8 cellular contexts compared by ENCODE assay signal in the genomic region with DNA sequence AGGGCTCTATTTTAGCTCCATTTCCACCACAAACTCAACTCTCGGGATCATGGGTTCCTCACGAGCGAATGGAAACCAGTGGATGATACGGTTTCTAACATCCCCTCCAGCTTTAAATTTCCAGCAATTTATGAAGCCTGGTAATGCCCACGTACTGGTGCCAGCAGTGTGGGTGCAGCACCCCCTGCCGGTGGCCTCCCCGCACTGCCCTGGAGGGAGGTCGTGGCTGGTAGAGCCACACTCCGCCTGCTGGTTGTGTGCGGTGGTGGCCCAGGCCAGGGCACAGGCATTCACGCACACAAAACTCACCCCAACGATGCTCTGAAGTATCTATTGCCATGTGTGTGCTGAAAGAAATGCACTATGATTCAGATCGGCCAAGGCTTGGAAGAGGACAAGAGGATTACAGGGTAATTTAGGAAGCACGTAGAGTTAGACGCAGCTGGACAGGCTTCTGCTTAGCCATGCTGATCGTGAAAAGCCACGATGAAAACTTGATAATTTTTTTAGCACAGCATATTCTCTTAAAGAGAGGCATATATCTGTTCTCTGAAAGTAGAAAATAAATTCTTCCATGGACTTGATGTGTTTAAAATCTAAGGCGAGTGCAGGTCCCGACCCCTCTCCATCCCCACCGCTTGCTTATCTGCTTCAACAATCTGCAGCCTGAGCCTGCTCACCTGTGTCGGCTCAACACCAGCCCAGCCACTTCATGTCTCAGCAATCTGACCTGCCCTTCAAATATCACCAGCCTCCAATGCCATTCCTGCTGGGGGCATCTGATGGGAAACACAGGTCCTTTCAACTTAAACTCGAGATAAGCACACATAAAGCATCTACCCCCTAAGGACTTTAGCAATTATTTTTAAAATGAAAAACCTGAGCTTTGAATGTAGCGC. TPM values are rescaled to one million over a fixed set of nuclear protein-coding genes. Genes with fewer than 3 reads are reported as not detected.
DNase-seq lines count a peak whose midpoint lies in the region; ATAC-seq and TF ChIP-seq lines count a peak whose summit lies in the region.

No MANE protein-coding gene starts in this region.

- POLR2A ChIA-PET in activated CD4-positive, alpha-beta memory T cell treated with anti-CD3 and anti-CD28 coated beads, Interleukin-2, amount 10 ng/mL, durations not matched to agents 7 days and 5 days (lab: Charles Lee) = interaction anchor here (0.8 kb wide), 1 partner anchor 311 kb away, joined by 3 read pairs; no protein-coding TSS in a partner anchor

- no peak overlapping the region for H3K27ac Mint-ChIP-seq in activated CD4-positive, alpha-beta memory T cell treated with anti-CD3 and anti-CD28 coated beads, Interleukin-2, amount 10 ng/mL, durations not matched to agents 7 days and 5 days
- H3K27ac Mint-ChIP-seq in endothelial cell (ENCODE audit: unreplicated experiment) = no peak overlapping the region
- H3K27ac Mint-ChIP-seq in stimulated activated memory B cell treated with anti-CD40 and anti-IgM and Interleukin-4, amounts not matched to agents 10 μg/mL and 1 μg/mL and 100 μg/mL, for 72 hours = no peak overlapping the region

- peak; percentile 100 for TF ChIP-seq CTCF in endothelial cell (IDR thresholded peaks at IDR 0.05; ENCODE audit: unreplicated experiment)

- peak; percentile 100 for ATAC-seq in GM18498 (IDR thresholded peaks at IDR 0.05; ENCODE audit: unreplicated experiment)
- peak; percentile 98 for ATAC-seq in HG02571 (IDR thresholded peaks at IDR 0.05; ENCODE audit: unreplicated experiment)
- ATAC-seq in stimulated activated memory B cell treated with anti-CD40 and anti-IgM and Interleukin-4, amounts not matched to agents 10 μg/mL and 1 μg/mL and 100 μg/mL, for 72 hours = peak; percentile 83

- H3K36me3 Mint-ChIP-seq in activated CD4-positive, alpha-beta memory T cell treated with anti-CD3 and anti-CD28 coated beads, Interleukin-2, amount 10 ng/mL, durations not matched to agents 7 days and 5 days (ENCODE audit: low read depth) = no peaks in the 10 kb centered on the region
- H3K36me3 Mint-ChIP-seq in endothelial cell (ENCODE audit: low read depth, unreplicated experiment) = no peaks in the 10 kb centered on the region
- no peaks in the 10 kb centered on the region for H3K36me3 Mint-ChIP-seq in stimulated activated memory B cell treated with anti-CD40 and anti-IgM and Interleukin-4, amounts not matched to agents 10 μg/mL and 1 μg/mL and 100 μg/mL, for 72 hours

- H3K4me1 Mint-ChIP-seq in activated CD4-positive, alpha-beta memory T cell treated with anti-CD3 and anti-CD28 coated beads, Interleukin-2, amount 10 ng/mL, durations not matched to agents 7 days and 5 days = no peaks in the 10 kb centered on the region
- H3K4me1 Mint-ChIP-seq in endothelial cell (ENCODE audit: unreplicated experiment) = no peaks in the 10 kb centered on the region
- H3K4me1 Mint-ChIP-seq in stimulated activated memory B cell treated with anti-CD40 and anti-IgM and Interleukin-4, amounts not matched to agents 10 μg/mL and 1 μg/mL and 100 μg/mL, for 72 hours = no peaks in the 10 kb centered on the region

- peaks cover 16% of the 10 kb centered on the region for H3K27me3 Mint-ChIP-seq in activated CD4-positive, alpha-beta memory T cell treated with anti-CD3 and anti-CD28 coated beads, Interleukin-2, amount 10 ng/mL, durations not matched to agents 7 days and 5 days
- peaks cover 2% of the 10 kb centered on the region for H3K27me3 Mint-ChIP-seq in endothelial cell (ENCODE audit: unreplicated experiment)
- H3K27me3 Mint-ChIP-seq in stimulated activated memory B cell treated with anti-CD40 and anti-IgM and Interleukin-4, amounts not matched to agents 10 μg/mL and 1 μg/mL and 100 μg/mL, for 72 hours = peaks cover 41% of the 10 kb centered on the region

- CTCF ChIA-PET in activated CD4-positive, alpha-beta memory T cell treated with anti-CD3 and anti-CD28 coated beads, Interleukin-2, amount 10 ng/mL, durations not matched to agents 7 days and 5 days (lab: Charles Lee) = interaction anchor here (0.6 to 4.0 kb wide), 31 partner anchors 8 to 1171 kb away, joined by 3 to 23 read pairs (median 3); no protein-coding TSS in a partner anchor

- H3K4me3 Mint-ChIP-seq in activated CD4-positive, alpha-beta memory T cell treated with anti-CD3 and anti-CD28 coated beads, Interleukin-2, amount 10 ng/mL, durations not matched to agents 7 days and 5 days = no peak overlapping the region
- H3K4me3 Mint-ChIP-seq in endothelial cell (ENCODE audit: unreplicated experiment) = no peak overlapping the region
- no peak overlapping the region for H3K4me3 Mint-ChIP-seq in stimulated activated memory B cell treated with anti-CD40 and anti-IgM and Interleukin-4, amounts not matched to agents 10 μg/mL and 1 μg/mL and 100 μg/mL, for 72 hours

- DNase-seq in NCI-H1694 (lab: John Stamatoyannopoulos, UW) (peak; percentile 27), endothelial cell (ENCODE audit: low spot score) (peak; percentile 97), myocyte (ENCODE audit: low read depth) (peak; percentile 64), OCI-M2 (lab: John Stamatoyannopoulos, UW; ENCODE audit: unreplicated experiment) (no peak)
- DNase-seq in activated CD4-positive, alpha-beta memory T cell treated with anti-CD3 and anti-CD28 coated beads, Interleukin-2, amount 10 ng/mL, durations not matched to agents 7 days and 5 days = peak; percentile 79

- H3K9me3 Mint-ChIP-seq in activated CD4-positive, alpha-beta memory T cell treated with anti-CD3 and anti-CD28 coated beads, Interleukin-2, amount 10 ng/mL, durations not matched to agents 7 days and 5 days = no peaks in the 10 kb centered on the region
- H3K9me3 Mint-ChIP-seq in endothelial cell (ENCODE audit: unreplicated experiment) = no peaks in the 10 kb centered on the region
- no peaks in the 10 kb centered on the region for H3K9me3 Mint-ChIP-seq in stimulated activated memory B cell treated with anti-CD40 and anti-IgM and Interleukin-4, amounts not matched to agents 10 μg/mL and 1 μg/mL and 100 μg/mL, for 72 hours

RNA-seq across cellular contexts. Expression of a gene that starts 59.1 kb away (rescaled TPM):
- under 1 TPM; 0.20 to 0.45 TPM for total RNA-seq in activated CD4-positive, alpha-beta memory T cell treated with anti-CD3 and anti-CD28 coated beads, Interleukin-2, amount 10 ng/mL, durations not matched to agents 7 days and 5 days
- total RNA-seq in endothelial cell (ENCODE audit: unreplicated experiment) (0.38 TPM), myocyte (33.6 and 45.0 TPM in 2 replicates)
- 23.2 TPM for polyA plus RNA-seq in myocyte (2012)

Comparison
In these comparisons a context has a peak if more than half of its experiments do, and no peak if none do; other contexts are left out.
1. RNA of a gene that starts 59.1 kb away (total RNA-seq): 33.6 to 45.0 TPM in myocyte; 0.20 to 0.45 TPM in activated CD4-positive, alpha-beta memory T cell treated with anti-CD3 and anti-CD28 coated beads, Interleukin-2, amount 10 ng/mL, durations not matched to agents 7 days and 5 days and 0.38 TPM in endothelial cell (single experiment); every median in the first group is over 10 times any median in the second.
2. Peak in every context shown above with its lines, with median percentiles within 50 percentile points of each other: ATAC-seq.